In the genomic region with DNA sequence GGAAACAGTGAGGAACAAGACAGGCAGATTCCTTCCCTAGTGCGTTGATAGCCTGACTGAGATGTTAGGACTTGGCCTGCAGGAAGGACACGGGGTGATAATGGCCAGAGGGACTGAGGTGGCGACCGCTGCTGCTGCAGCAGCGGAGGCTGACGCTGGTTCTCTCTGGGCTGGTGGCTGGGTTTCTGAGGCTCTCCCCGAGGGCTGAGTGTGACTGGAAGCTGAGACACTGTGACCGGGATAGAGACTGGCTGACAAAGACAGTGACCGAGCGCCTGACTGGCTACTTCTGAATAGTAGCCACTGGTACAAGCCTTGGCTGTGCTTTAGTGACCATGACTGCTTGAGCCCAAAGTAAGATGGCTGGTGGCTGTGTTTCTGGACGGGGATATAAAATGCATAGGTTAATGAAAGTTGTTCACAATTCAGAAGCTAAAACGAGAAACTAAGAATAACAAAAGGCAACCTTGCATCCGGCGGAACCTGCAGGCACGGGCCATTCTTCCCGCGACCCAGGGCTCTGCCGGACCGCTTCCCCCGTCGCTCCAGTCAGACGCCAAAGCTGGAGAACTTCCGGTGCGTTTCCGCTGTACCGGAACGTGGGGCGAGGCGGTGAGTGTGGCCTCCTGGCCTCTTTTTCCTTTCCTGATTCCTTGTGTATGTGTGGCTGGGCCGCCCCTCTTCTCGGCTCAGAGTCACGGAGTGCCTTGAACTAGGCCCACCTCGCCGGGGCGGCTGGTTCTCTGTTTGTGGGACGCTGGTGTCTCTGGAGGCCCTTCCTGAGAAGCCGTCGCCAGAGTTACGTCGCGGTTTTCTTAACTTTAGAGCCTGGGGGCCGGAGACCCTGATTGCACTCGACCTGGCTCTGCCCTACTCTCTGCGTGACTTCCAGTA, we compare ENCODE assay signal across 8 cellular contexts.
DNase-seq lines count a peak whose midpoint lies in the region; ATAC-seq and TF ChIP-seq lines count a peak whose summit lies in the region.

A gene with protein sequence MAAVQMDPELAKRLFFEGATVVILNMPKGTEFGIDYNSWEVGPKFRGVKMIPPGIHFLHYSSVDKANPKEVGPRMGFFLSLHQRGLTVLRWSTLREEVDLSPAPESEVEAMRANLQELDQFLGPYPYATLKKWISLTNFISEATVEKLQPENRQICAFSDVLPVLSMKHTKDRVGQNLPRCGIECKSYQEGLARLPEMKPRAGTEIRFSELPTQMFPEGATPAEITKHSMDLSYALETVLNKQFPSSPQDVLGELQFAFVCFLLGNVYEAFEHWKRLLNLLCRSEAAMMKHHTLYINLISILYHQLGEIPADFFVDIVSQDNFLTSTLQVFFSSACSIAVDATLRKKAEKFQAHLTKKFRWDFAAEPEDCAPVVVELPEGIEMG (plus strand): TSS at position 587 of the 894 bp plus-strand sequence. CDS start 3,391 bp downstream, outside the sequence.

- TF ChIP-seq CTCF in GM10248 (IDR thresholded peaks at IDR 0.05; ENCODE audit: control extremely low read depth, extremely low read depth, low read depth, missing control alignments): no peak
- TF ChIP-seq CTCF in choroid plexus epithelial cell (conservative IDR thresholded peaks at IDR 0.05; ENCODE audit: low read depth, low read length): no peak

- no peaks in the 10 kb centered on the region for H3K27me3 ChIP-seq in layer of hippocampus (ENCODE audit: control insufficient read depth, insufficient read depth, low read length)

- CTCF ChIA-PET in GM10248 (lab: Yijun Ruan, JAX): interaction anchor here (0.9 to 4.6 kb wide), 8 partner anchors 11 to 203 kb away, joined by 3 to 17 read pairs (median 4); no protein-coding TSS in a partner anchor

- ATAC-seq in HG03097 (IDR thresholded peaks at IDR 0.05; ENCODE audit: low FRiP score, unreplicated experiment) (peak; percentile 75), HG03457 (IDR thresholded peaks at IDR 0.05; ENCODE audit: unreplicated experiment) (no peak)

- H3K27ac ChIP-seq in layer of hippocampus (ENCODE audit: low read depth, low read length): peak within 1 kb of the TSS; percentile 62

- DNase-seq in GM10248 (ENCODE audit: extremely low spot score) (peak; percentile 81), NCI-H510A (lab: John Stamatoyannopoulos, UW) (peak; percentile 62), choroid plexus epithelial cell (ENCODE audit: low read depth) (peak; percentile 83)
- peak; percentile 72 for DNase-seq in activated CD4-positive, alpha-beta T cell treated with anti-CD3 and anti-CD28 coated beads for 4 hours
- DNase-seq in stimulated activated CD4-positive, alpha-beta T cell treated with anti-CD3 and anti-CD28 coated beads, Interleukin-1b, Interleukin-23, amount 100 ng/mL, for 1 hour (ENCODE audit: low read depth in 2 of 2): peak; percentile 34 to 69

- POLR2A ChIA-PET in GM10248 (lab: Yijun Ruan, JAX): interaction anchor here (0.6 kb wide), 1 partner anchor 32 kb away, joined by 3 read pairs; no protein-coding TSS in a partner anchor

- H3K4me3 ChIP-seq in choroid plexus epithelial cell (ENCODE audit: low read depth, low read length): peak within 1 kb of the TSS; percentile 89
